20 cellular contexts compared by ENCODE assay signal in the genomic region with DNA sequence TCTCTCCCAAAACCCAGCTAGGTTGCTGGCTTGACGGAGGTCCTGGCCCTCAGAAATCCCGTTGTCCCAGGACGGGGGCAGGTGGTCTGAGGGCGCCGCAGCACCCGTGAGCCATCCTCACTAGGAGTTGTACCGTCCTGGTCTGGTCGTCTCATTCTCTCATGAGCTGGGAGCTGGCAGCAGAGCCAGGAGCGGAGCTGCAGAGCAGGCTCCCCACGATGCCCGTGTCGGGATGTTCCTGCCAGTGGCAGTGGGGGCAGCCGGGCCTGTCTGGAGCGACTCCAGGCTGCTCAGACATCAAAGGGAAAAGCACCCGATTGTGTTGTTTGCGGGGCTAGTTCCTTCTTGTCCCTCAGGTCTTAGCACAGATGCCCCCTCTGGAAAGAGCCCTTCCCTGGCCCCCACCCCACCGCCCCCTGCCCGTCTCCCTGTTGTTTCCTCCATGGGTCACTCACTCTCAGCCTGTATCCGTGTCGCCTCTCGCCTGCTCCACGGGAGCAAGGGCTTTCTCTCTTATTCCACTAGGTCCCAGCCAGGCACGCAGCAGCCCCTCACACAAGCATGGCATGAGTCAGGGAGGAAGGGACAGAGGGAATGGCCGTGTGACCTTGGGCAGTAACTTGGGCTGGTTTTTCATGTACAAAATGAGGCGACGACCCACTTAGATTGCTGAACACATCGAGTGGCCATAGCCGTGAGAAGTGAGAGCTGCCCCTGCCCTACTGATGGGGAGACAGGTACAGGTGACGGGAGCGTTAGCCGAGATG. TPM values are rescaled to one million over a fixed set of nuclear protein-coding genes. Genes with fewer than 3 reads are reported as not detected.
A peak's percentile ranks its signal among the peaks of the same experiment; 100 is the strongest.
DNase-seq lines count a peak whose midpoint lies in the region; ATAC-seq, FAIRE-seq and TF ChIP-seq lines count a peak whose summit lies in the region.
"Had no signal": no experiment of that assay in that cellular context is flagged by ENCODE, and none has a peak within 500 bp of the region (broad histone marks: within the 10 kb centered on the region; RNA-seq: fewer than 3 reads in every experiment).

No MANE protein-coding gene starts in this region.

- TF ChIP-seq CTCF in heart right ventricle (IDR thresholded peaks at IDR 0.05), result no peak
- peak in 3 of 56 donors; percentile 5 to 27 (median 16) for TF ChIP-seq CTCF in dorsolateral prefrontal cortex (IDR thresholded peaks at IDR 0.05 in 54 of 56, conservative IDR thresholded peaks at IDR 0.05 in 2 of 56; ENCODE audit: low read depth in 1 of 56, partially characterized antibody in 56 of 56)

- H3K4me1 ChIP-seq in heart right ventricle, result peaks cover 16 to 61% (median 43%) of the 10 kb centered on the region in 9 donors

- H3K27ac ChIP-seq in heart right ventricle (peak overlapping the region in 7 of 10 donors; percentile 29 to 96 (median 81)), dorsolateral prefrontal cortex (peak overlapping the region; percentile 83 to 99 (median 96))
- H3K27ac ChIP-seq: brain microvascular endothelial cell, foreskin keratinocyte had no signal

- peaks cover 0 to 52% (median 11%) of the 10 kb centered on the region in 9 donors for H3K36me3 ChIP-seq in heart right ventricle

- WGBS in heart right ventricle, 2 donors, result 89 to 91% methylated on average over 29 to 31 of the region's 31 CpGs

- intact Hi-C loops in heart right ventricle (cut with DNase I), result loop anchor here in 1 of 10 donors (10.0 kb wide), 1 partner anchor 61 kb away; no protein-coding TSS in a partner anchor
- intact Hi-C loops in left cardiac atrium (cut with DNase I), result no loop called here
- intact Hi-C loops in dorsolateral prefrontal cortex (cut with DNase I), result loop anchor here (5.0 kb wide), 1 partner anchor 36 kb away; a partner anchor contains a TSS

- H3K27me3 ChIP-seq in heart right ventricle, result peaks cover 0 to 2% (median 0%) of the 10 kb centered on the region in 7 donors
- H3K27me3 ChIP-seq in dorsolateral prefrontal cortex, result no peaks in the 10 kb centered on the region
- H3K27me3 ChIP-seq: brain microvascular endothelial cell, foreskin keratinocyte had no signal

- DNase-seq in heart right ventricle, result no peak
- no peak for DNase-seq in left cardiac atrium
- peak; percentile 60 to 85 (median 76) for DNase-seq in dorsolateral prefrontal cortex
- DNase-seq in nucleus accumbens (lab: John Stamatoyannopoulos, UW), result peak in 49 of 56 donors; percentile 18 to 80 (median 57)
- DNase-seq in urothelium cell line (ENCODE audit: low spot score), result no peak
- no peak for DNase-seq in NOMO-1 (lab: John Stamatoyannopoulos, UW; ENCODE audit: unreplicated experiment in 2 of 2)
- DNase-seq: activated CD4-positive, alpha-beta T cell treated with anti-CD3 and anti-CD28 coated beads, Interleukin-2, amount 50 U/mL, for 4 hours; activated naive CD4-positive, alpha-beta T cell treated with anti-CD3 and anti-CD28 coated beads, Interleukin-2, amount 50 U/mL, for 16 hours; foreskin keratinocyte; GF-D8; H7; NCI-H146; NCI-H2171 treated with DMSO at 0.1 percent for 48 hours; NCI-H69; SHP77; T-cell had no signal

- no peaks in the 10 kb centered on the region for H3K9me3 ChIP-seq in heart right ventricle
- H3K9me3 ChIP-seq: left lung had no signal

- H3K4me3 ChIP-seq in heart right ventricle (no peak overlapping the region), dorsolateral prefrontal cortex (peak overlapping the region in 10 of 59 donors; percentile 1 to 48 (median 10))
- H3K4me3 ChIP-seq: left lung had no signal

- ATAC-seq in heart right ventricle (no peak), left cardiac atrium (no peak), GM19351 (IDR thresholded peaks at IDR 0.05; ENCODE audit: unreplicated experiment) (no peak), GM18868 (IDR thresholded peaks at IDR 0.05; ENCODE audit: unreplicated experiment) (no peak)
- ATAC-seq: foreskin keratinocyte, left lung, T-cell had no signal

- peak; percentile 48 for FAIRE-seq in urothelium cell line (lab: Jason Lieb, UNC)

RNA-seq across cellular contexts. Expression of a gene that starts 23.2 kb away (rescaled TPM):
- total RNA-seq in heart right ventricle (10 to 100 TPM in 1 of 10 donors, 1 to 10 TPM in 9; 1.8 to 14.0 (median 4.3) TPM), left cardiac atrium (10 to 100 TPM; 11.6 to 13.7 TPM), dorsolateral prefrontal cortex (100 to 1,000 TPM in 30 of 120 experiments, 10 to 100 TPM in 90; 57.7 to 147 (median 92.3) TPM)
- 1 to 10 TPM; 1.8 to 2.9 TPM for polyA plus RNA-seq in heart right ventricle
- total RNA-seq: foreskin keratinocyte had no signal
- polyA plus RNA-seq: foreskin keratinocyte had no signal

RNA-seq across cellular contexts. Expression of a gene that starts 34.1 kb away (rescaled TPM):
- total RNA-seq in heart right ventricle, result 10 to 100 TPM; 15.8 to 21.0 (median 18.0) TPM
- polyA plus RNA-seq in heart right ventricle, result 10 to 100 TPM; 13.6 to 17.5 TPM
- 10 to 100 TPM; 14.1 to 16.8 TPM for total RNA-seq in left cardiac atrium
- 10 to 100 TPM; 25.2 to 75.7 (median 46.7) TPM for total RNA-seq in dorsolateral prefrontal cortex

Comparison
In these comparisons a context has a peak if more than half of its experiments do, and no peak if none do; other contexts are left out.
1. DNase-seq: peak in dorsolateral prefrontal cortex (10 of 10) and nucleus accumbens (49 of 56); none in heart right ventricle (0 of 2), left cardiac atrium (single experiment), urothelium cell line (single experiment) and NOMO-1 (0 of 2).
2. intact Hi-C loops: an anchor here in dorsolateral prefrontal cortex (5.0 kb wide); none called in left cardiac atrium.